ENCODE assay signal across 22 cellular contexts in the genomic region with DNA sequence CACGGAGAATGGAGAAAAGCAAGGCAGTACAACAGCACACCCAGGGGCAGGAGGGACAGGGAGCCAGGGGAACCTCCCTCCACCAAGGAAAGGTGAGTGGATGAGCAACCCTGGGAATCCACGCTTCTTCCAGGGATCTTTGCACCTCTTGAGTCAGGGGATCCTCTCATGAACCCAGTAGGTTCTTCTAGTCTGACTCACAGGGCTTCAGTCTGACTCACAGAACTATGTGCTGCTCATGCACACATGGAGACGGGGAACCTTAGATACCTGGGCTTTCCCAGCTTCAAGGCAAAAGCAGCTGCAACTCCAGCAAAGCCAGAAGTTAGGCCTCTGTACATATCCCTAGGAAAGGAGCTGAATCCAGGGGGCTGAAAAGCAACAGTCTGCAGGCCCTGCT.
DNase-seq lines count a peak whose midpoint lies in the region; ATAC-seq and TF ChIP-seq lines count a peak whose summit lies in the region.
"Had no signal": no experiment of that assay in that cellular context is flagged by ENCODE, and none has a peak within 500 bp of the region (broad histone marks: within the 10 kb centered on the region; RNA-seq: fewer than 3 reads in every experiment).

No MANE protein-coding gene starts in this region.

- TF ChIP-seq CTCF in GM10266 (IDR thresholded peaks at IDR 0.05; ENCODE audit: control insufficient read depth, insufficient read depth, low read depth, missing control alignments): no peak
- TF ChIP-seq CTCF in OCI-LY3 (IDR thresholded peaks at IDR 0.05; ENCODE audit: low read depth, low read length): no peak
- no peak for TF ChIP-seq CTCF in epithelial cell of esophagus (IDR thresholded peaks at IDR 0.05; ENCODE audit: insufficient read depth, low read depth, low read length, missing control alignments)
- no peak for TF ChIP-seq CTCF in mucosa of descending colon (IDR thresholded peaks at IDR 0.05)

- H3K27me3 Mint-ChIP-seq in activated CD4-positive, alpha-beta T cell treated with anti-CD3 and anti-CD28 coated beads for 36 hours: no peaks in the 10 kb centered on the region
- H3K27me3 Mint-ChIP-seq: activated CD4-positive, alpha-beta T cell treated with anti-CD3 and anti-CD28 coated beads, Interleukin-2, amount 10 ng/mL, durations not matched to agents 24 days and 14 days; activated naive CD8-positive, alpha-beta T cell; activated T-helper 17 cell treated with anti-CD3 and anti-CD28 coated beads, Interleukin-2, amount 50 U/mL, for 72 hours; naive thymus-derived CD8-positive, alpha-beta T cell had no signal

- no peaks in the 10 kb centered on the region for H3K36me3 Mint-ChIP-seq in activated CD4-positive, alpha-beta T cell treated with anti-CD3 and anti-CD28 coated beads for 36 hours (ENCODE audit: low read depth)
- H3K36me3 Mint-ChIP-seq: activated naive CD8-positive, alpha-beta T cell had no signal

- no peak overlapping the region for H3K9ac ChIP-seq in OCI-LY3 (ENCODE audit: low read length)

- ATAC-seq in mucosa of descending colon (peak; percentile 44), HG03565 (IDR thresholded peaks at IDR 0.05; ENCODE audit: unreplicated experiment) (no peak)
- no peak for ATAC-seq in activated CD4-positive, alpha-beta T cell treated with anti-CD3 and anti-CD28 coated beads for 36 hours
- ATAC-seq: activated T-helper 17 cell treated with anti-CD3 and anti-CD28 coated beads, Interleukin-2, amount 50 U/mL, for 72 hours; gastroesophageal sphincter; naive thymus-derived CD8-positive, alpha-beta T cell had no signal

- H3K9me3 ChIP-seq in OCI-LY3 (ENCODE audit: insufficient read depth, low read length) (no peaks in the 10 kb centered on the region), mucosa of descending colon (no peaks in the 10 kb centered on the region)
- H3K9me3 ChIP-seq: ovary had no signal

- H3K27me3 ChIP-seq in OCI-LY3 (ENCODE audit: low read depth, low read length): no peaks in the 10 kb centered on the region
- H3K27me3 ChIP-seq: gastroesophageal sphincter, ovary had no signal

- H3K9me3 Mint-ChIP-seq in activated CD4-positive, alpha-beta T cell treated with anti-CD3 and anti-CD28 coated beads for 36 hours (ENCODE audit: low read depth): peaks cover 19% of the 10 kb centered on the region

- intact Hi-C loops in mucosa of descending colon (cut with DNase I, micrococcal nuclease): no loop called here
- intact Hi-C loops in activated CD4-positive, alpha-beta T cell treated with anti-CD3 and anti-CD28 coated beads for 36 hours (cut with DNase I, micrococcal nuclease): no loop called here

- no peak overlapping the region for H3K27ac ChIP-seq in OCI-LY3 (ENCODE audit: low read length)
- H3K27ac ChIP-seq: gastroesophageal sphincter, ovary had no signal

- no peaks in the 10 kb centered on the region for H4K20me1 ChIP-seq in OCI-LY3 (ENCODE audit: insufficient read depth, low read length)

- no peak overlapping the region for H3K4me3 Mint-ChIP-seq in activated CD4-positive, alpha-beta T cell treated with anti-CD3 and anti-CD28 coated beads for 36 hours
- H3K4me3 Mint-ChIP-seq: activated CD4-positive, alpha-beta T cell treated with anti-CD3 and anti-CD28 coated beads, Interleukin-2, amount 10 ng/mL, durations not matched to agents 24 days and 14 days; activated naive CD8-positive, alpha-beta T cell; activated T-helper 17 cell treated with anti-CD3 and anti-CD28 coated beads, Interleukin-2, amount 50 U/mL, for 72 hours; naive thymus-derived CD8-positive, alpha-beta T cell had no signal

- H3K4me3 ChIP-seq in OCI-LY3 (ENCODE audit: low read length): no peak overlapping the region
- no peak overlapping the region for H3K4me3 ChIP-seq in epithelial cell of esophagus (ENCODE audit: low read length)
- H3K4me3 ChIP-seq in mucosa of descending colon: no peak overlapping the region
- H3K4me3 ChIP-seq: gastroesophageal sphincter, ovary had no signal

- CTCF ChIA-PET in activated CD4-positive, alpha-beta T cell treated with anti-CD3 and anti-CD28 coated beads for 36 hours (lab: Charles Lee): no interaction called here

- POLR2A ChIA-PET in activated CD4-positive, alpha-beta T cell treated with anti-CD3 and anti-CD28 coated beads for 36 hours (lab: Charles Lee): no interaction called here

- DNase-seq in GM10266 (ENCODE audit: extremely low spot score) (peak; percentile 3), epithelial cell of esophagus (ENCODE audit: low read depth) (peak; percentile 96), mucosa of descending colon (no peak), NCI-H2196 (lab: John Stamatoyannopoulos, UW; ENCODE audit: unreplicated experiment) (no peak), cerebellar nuclear complex (lab: John Stamatoyannopoulos, UW) (no peak)
- DNase-seq in activated CD4-positive, alpha-beta T cell treated with anti-CD3 and anti-CD28 coated beads for 36 hours: no peak
- DNase-seq: activated CD4-positive, alpha-beta T cell treated with anti-CD3 and anti-CD28 coated beads, Interleukin-2, amount 10 ng/mL, durations not matched to agents 24 days and 14 days; dermis blood vessel endothelial cell; H7; Kasumi-1; mesendoderm; naive thymus-derived CD8-positive, alpha-beta T cell; NCI-H1092 treated with DMSO at 0.1 percent for 48 hours; NCI-H2081; NCI-H524; ovary; SIG-M5 had no signal

- H3K36me3 ChIP-seq in OCI-LY3 (replicated peaks; ENCODE audit: low read depth, low read length) (no peaks in the 10 kb centered on the region), mucosa of descending colon (ENCODE audit: low read depth) (no peaks in the 10 kb centered on the region)
- H3K36me3 ChIP-seq: gastroesophageal sphincter, ovary had no signal

- H3K4me1 ChIP-seq in OCI-LY3 (ENCODE audit: low read length) (peaks cover 5% of the 10 kb centered on the region; the same call in 1 of the 2 replicates), mucosa of descending colon (ENCODE audit: low read depth) (no peaks in the 10 kb centered on the region)
- H3K4me1 ChIP-seq: gastroesophageal sphincter had no signal

- 0 out of 2 replicates have a peak overlapping the region, but pooled peaks have one; percentile 32 for H2AFZ ChIP-seq in OCI-LY3 (ENCODE audit: low read depth, low read length)

- H3K4me1 Mint-ChIP-seq in activated CD4-positive, alpha-beta T cell treated with anti-CD3 and anti-CD28 coated beads for 36 hours: no peaks in the 10 kb centered on the region
- H3K4me1 Mint-ChIP-seq: activated CD4-positive, alpha-beta T cell treated with anti-CD3 and anti-CD28 coated beads, Interleukin-2, amount 10 ng/mL, durations not matched to agents 24 days and 14 days; activated T-helper 17 cell treated with anti-CD3 and anti-CD28 coated beads, Interleukin-2, amount 50 U/mL, for 72 hours; naive thymus-derived CD8-positive, alpha-beta T cell had no signal

- no peak overlapping the region for H3K27ac Mint-ChIP-seq in activated CD4-positive, alpha-beta T cell treated with anti-CD3 and anti-CD28 coated beads for 36 hours
- H3K27ac Mint-ChIP-seq: activated CD4-positive, alpha-beta T cell treated with anti-CD3 and anti-CD28 coated beads, Interleukin-2, amount 10 ng/mL, durations not matched to agents 24 days and 14 days; activated naive CD8-positive, alpha-beta T cell; activated T-helper 17 cell treated with anti-CD3 and anti-CD28 coated beads, Interleukin-2, amount 50 U/mL, for 72 hours; naive thymus-derived CD8-positive, alpha-beta T cell had no signal

- H3K79me2 ChIP-seq in OCI-LY3 (ENCODE audit: low read length): no peaks in the 10 kb centered on the region

- H3K4me2 ChIP-seq in OCI-LY3 (ENCODE audit: low read length): no peak overlapping the region

Comparison
In these comparisons a context has a peak if more than half of its experiments do, and no peak if none do; other contexts are left out.
1. DNase-seq: peak in GM10266 (single experiment) and epithelial cell of esophagus (single experiment); none in mucosa of descending colon (0 of 3), NCI-H2196 (single experiment), activated CD4-positive, alpha-beta T cell treated with anti-CD3 and anti-CD28 coated beads for 36 hours (single experiment) and cerebellar nuclear complex (0 of 2).